Comparison of ENCODE assay signal across 10 cellular contexts in genomic region chr10:127374901-127375300, GRCh38.
"Had no signal": no experiment of that assay in that cellular context is flagged by ENCODE, and none has a peak within 500 bp of the region (broad histone marks: within the 10 kb centered on the region; RNA-seq: fewer than 3 reads in every experiment).

No MANE protein-coding gene starts in this region.

- H3K4me3 ChIP-seq: thoracic aorta, upper lobe of right lung had no signal

- DNase-seq: activated CD4-positive, alpha-beta T cell treated with anti-CD3 and anti-CD28 coated beads for 1 hour; activated gamma-delta T cell treated with Interleukin-2 at 50 U/mL for 16 hours; amniotic stem cell; effector CD8-positive, alpha-beta T cell; foreskin fibroblast; natural killer cell; stimulated activated naive B cell treated with anti-CD40 and anti-IgM and Interleukin-4, amounts not matched to agents 10 μg/mL and 1 μg/mL and 100 μg/mL, for 72 hours; T1000; upper lobe of right lung had no signal
